Comparison of ENCODE assay signal across 33 cellular contexts in the genomic region with DNA sequence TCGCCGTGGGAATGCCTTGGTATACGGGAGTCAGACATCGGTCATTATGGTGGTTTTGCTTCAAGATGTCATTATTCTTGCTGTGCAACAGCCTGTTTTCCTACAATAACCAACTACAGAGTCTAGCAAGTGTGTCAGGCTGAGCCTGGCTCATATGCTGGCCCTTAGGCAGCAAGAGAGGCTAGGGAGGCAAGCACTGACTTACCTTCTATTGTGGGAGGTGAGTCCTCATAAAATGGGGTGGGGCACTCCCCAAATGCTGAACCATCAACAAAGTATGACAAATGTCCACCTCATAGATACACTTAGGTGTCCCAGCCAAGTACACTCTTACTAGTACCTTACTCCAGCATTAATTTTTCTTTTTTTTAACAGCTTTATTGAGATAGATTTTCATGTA.
"Had no signal": no experiment of that assay in that cellular context is flagged by ENCODE, and none has a peak within 500 bp of the region (broad histone marks: within the 10 kb centered on the region; RNA-seq: fewer than 3 reads in every experiment).

No MANE protein-coding gene starts in this region.

- H3K27ac Mint-ChIP-seq: activated B cell treated with CpG ODN at 0.5 μM for 24 hours; activated CD4-positive, alpha-beta memory T cell treated with anti-CD3 and anti-CD28 coated beads for 36 hours; activated naive CD4-positive, alpha-beta T cell treated with anti-CD3 and anti-CD28 coated beads, Interleukin-2, amount 50 U/mL, for 24 hours; activated naive CD8-positive, alpha-beta T cell treated with anti-CD3 and anti-CD28 coated beads, Interleukin-2, amount 10 ng/mL, durations not matched to agents 7 days and 5 days; IgD-negative memory B cell had no signal

- H3K36me3 ChIP-seq: ascending aorta, Peyer's patch had no signal

- H3K27ac ChIP-seq: ascending aorta, Peyer's patch, VCaP had no signal

- DNase-seq: activated B cell treated with CpG ODN at 0.5 μM for 24 hours; activated CD4-positive, alpha-beta memory T cell treated with anti-CD3 and anti-CD28 coated beads for 36 hours; activated CD4-positive, alpha-beta T cell treated with anti-CD3 and anti-CD28 coated beads for 4 hours; activated CD4-positive, alpha-beta T cell treated with anti-CD3 and anti-CD28 coated beads, Interleukin-2, amount 50 U/mL, for 1 hour; activated CD4-positive, CD25-positive, alpha-beta regulatory T cell treated with anti-CD3 and anti-CD28 coated beads, Interleukin-2, amount 50 U/mL, for 72 hours; activated CD8-positive, alpha-beta memory T cell treated with anti-CD3 and anti-CD28 coated beads, Interleukin-2, amount 50 U/mL, for 4 hours; activated gamma-delta T cell; activated naive CD4-positive, alpha-beta T cell treated with Interleukin-2 at 50 U/mL for 16 hours; activated naive CD8-positive, alpha-beta T cell treated with anti-CD3 and anti-CD28 coated beads, Interleukin-2, amount 10 ng/mL, durations not matched to agents 7 days and 5 days; activated T-cell treated with anti-CD3 and anti-CD28 coated beads for 4 hours; activated T-cell treated with anti-CD3 and anti-CD28 coated beads, Interleukin-2, amount 50 U/mL, for 4 hours; amygdala; caudate nucleus; Karpas-422; KBM-7; NCI-H1105; NCI-H1417 treated with DMSO at 0.1 percent for 48 hours; NCI-H187 treated with DMSO at 0.1 percent for 48 hours; NCI-H2081; NCI-H2171 treated with DMSO at 0.1 percent for 48 hours; NCI-H226; NCI-H524 treated with DMSO at 0.1 percent for 48 hours; Peyer's patch; Right ventricle myocardium superior; RPMI8226; SW 1271; T-helper 1 cell; T-helper 2 cell; T-helper 9 cell had no signal

- H3K4me3 ChIP-seq: ascending aorta, Peyer's patch had no signal

- H3K36me3 Mint-ChIP-seq: activated CD4-positive, alpha-beta memory T cell treated with anti-CD3 and anti-CD28 coated beads for 36 hours; activated naive CD4-positive, alpha-beta T cell treated with anti-CD3 and anti-CD28 coated beads, Interleukin-2, amount 50 U/mL, for 24 hours; activated naive CD8-positive, alpha-beta T cell treated with anti-CD3 and anti-CD28 coated beads, Interleukin-2, amount 10 ng/mL, durations not matched to agents 7 days and 5 days; IgD-negative memory B cell had no signal

- H3K27me3 Mint-ChIP-seq: activated naive CD4-positive, alpha-beta T cell treated with anti-CD3 and anti-CD28 coated beads, Interleukin-2, amount 50 U/mL, for 24 hours had no signal

- H3K4me1 Mint-ChIP-seq: activated B cell treated with CpG ODN at 0.5 μM for 24 hours; activated naive CD4-positive, alpha-beta T cell treated with anti-CD3 and anti-CD28 coated beads, Interleukin-2, amount 50 U/mL, for 24 hours; activated naive CD8-positive, alpha-beta T cell treated with anti-CD3 and anti-CD28 coated beads, Interleukin-2, amount 10 ng/mL, durations not matched to agents 7 days and 5 days; IgD-negative memory B cell had no signal

- H3K9me3 Mint-ChIP-seq: activated B cell treated with CpG ODN at 0.5 μM for 24 hours; activated CD4-positive, alpha-beta memory T cell treated with anti-CD3 and anti-CD28 coated beads for 36 hours; activated naive CD4-positive, alpha-beta T cell treated with anti-CD3 and anti-CD28 coated beads, Interleukin-2, amount 50 U/mL, for 24 hours; activated naive CD8-positive, alpha-beta T cell treated with anti-CD3 and anti-CD28 coated beads, Interleukin-2, amount 10 ng/mL, durations not matched to agents 7 days and 5 days; activated T-cell treated with anti-CD3 and anti-CD28 coated beads, Interleukin-2, amount 50 U/mL, for 4 hours; IgD-negative memory B cell had no signal

- H3K9me3 ChIP-seq: ascending aorta, Peyer's patch had no signal

- ATAC-seq: activated T-cell treated with anti-CD3 and anti-CD28 coated beads, Interleukin-2, amount 50 U/mL, for 4 hours had no signal

- H3K27me3 ChIP-seq: ascending aorta, Peyer's patch had no signal

- H3K4me3 Mint-ChIP-seq: activated B cell treated with CpG ODN at 0.5 μM for 24 hours; activated CD4-positive, alpha-beta memory T cell treated with anti-CD3 and anti-CD28 coated beads for 36 hours; activated naive CD4-positive, alpha-beta T cell treated with anti-CD3 and anti-CD28 coated beads, Interleukin-2, amount 50 U/mL, for 24 hours; activated naive CD8-positive, alpha-beta T cell treated with anti-CD3 and anti-CD28 coated beads, Interleukin-2, amount 10 ng/mL, durations not matched to agents 7 days and 5 days; activated T-cell treated with anti-CD3 and anti-CD28 coated beads, Interleukin-2, amount 50 U/mL, for 4 hours; IgD-negative memory B cell had no signal

- H3K4me1 ChIP-seq: ascending aorta, Peyer's patch had no signal
